In the genomic region with DNA sequence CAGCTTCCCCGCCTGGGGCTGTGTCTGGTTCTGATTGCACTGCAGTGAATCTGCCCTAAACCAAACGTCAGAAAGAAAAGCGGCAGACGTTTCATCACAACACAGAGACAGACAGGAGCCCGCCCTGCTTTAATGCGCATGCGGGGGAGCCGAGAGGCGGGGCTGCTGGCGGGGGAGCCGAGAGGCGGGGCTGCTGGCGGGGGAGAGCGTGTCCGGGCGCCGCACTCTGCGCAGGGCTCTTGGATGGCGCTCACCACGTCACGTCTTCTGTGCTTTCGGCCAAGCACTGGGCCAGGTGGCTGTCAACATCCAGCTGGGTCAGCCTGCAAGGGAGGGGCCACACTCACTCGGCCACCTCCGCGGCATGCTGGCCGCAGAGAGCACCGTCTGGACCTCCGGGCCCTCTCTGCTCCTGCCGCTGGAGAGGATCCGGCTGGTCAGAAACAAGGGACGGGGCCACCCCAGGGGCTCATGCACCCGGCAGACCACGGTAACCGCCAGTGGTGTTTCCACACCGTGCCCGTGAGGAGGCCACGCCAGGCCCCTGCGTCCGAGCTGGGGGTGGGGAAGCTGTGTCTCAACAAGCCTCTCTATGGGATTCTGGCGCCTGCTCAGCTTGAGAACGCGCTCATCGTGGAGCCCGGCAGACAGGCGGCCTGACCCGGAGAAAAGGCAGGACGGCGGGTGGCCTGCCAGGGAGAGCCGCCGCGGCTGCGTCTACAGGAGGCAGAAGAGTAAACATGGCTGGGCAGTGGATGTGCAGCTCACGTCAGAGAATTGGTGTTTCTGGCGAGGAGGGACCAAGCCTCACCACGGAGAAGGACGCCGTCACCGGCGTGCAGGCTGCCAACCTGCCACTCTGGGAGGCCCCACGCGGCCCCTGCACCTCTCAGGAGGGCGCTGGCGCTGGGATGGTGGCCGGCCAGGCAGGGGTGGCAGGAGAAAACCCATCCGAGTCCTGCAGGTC, we compare ENCODE assay signal across 8 cellular contexts. TPM values are rescaled to one million over a fixed set of nuclear protein-coding genes. Genes with fewer than 3 reads are reported as not detected.
DNase-seq lines count a peak whose midpoint lies in the region; ATAC-seq and TF ChIP-seq lines count a peak whose summit lies in the region.

No MANE protein-coding gene starts in this region.

- no peaks in the 10 kb centered on the region for H3K27me3 ChIP-seq in kidney epithelial cell (ENCODE audit: control insufficient read depth, insufficient read depth, low read length)

- peak; percentile 66 for ATAC-seq in HG02852 (IDR thresholded peaks at IDR 0.05; ENCODE audit: unreplicated experiment)
- no peak for ATAC-seq in GM18909 (IDR thresholded peaks at IDR 0.05; ENCODE audit: poor library complexity, unreplicated experiment)

- no peaks in the 10 kb centered on the region for H3K36me3 ChIP-seq in kidney epithelial cell (ENCODE audit: control insufficient read depth, insufficient read depth, low read length)

- peak overlapping the region; percentile 36 for H3K4me3 ChIP-seq in kidney epithelial cell (ENCODE audit: low read depth, low read length)

- no peak for TF ChIP-seq CTCF in kidney epithelial cell (IDR thresholded peaks at IDR 0.05; ENCODE audit: insufficient read depth, low read length, poor library complexity, severe bottlenecking)

- DNase-seq in ELR (ENCODE audit: low read depth) (peak; percentile 93), NCI-H345 (lab: John Stamatoyannopoulos, UW) (peak; percentile 94), cerebellum (ENCODE audit: low spot score) (peak; percentile 96), kidney epithelial cell (ENCODE audit: low read depth) (peak; percentile 79)
- peak; percentile 76 to 82 for DNase-seq in activated CD4-positive, alpha-beta T cell treated with anti-CD3 and anti-CD28 coated beads for 24 hours (ENCODE audit: low read depth in 2 of 2)
- peak; percentile 81 to 87 (median 84) for DNase-seq in stimulated activated CD4-positive, alpha-beta T cell treated with anti-CD3 and anti-CD28 coated beads, Interleukin-12 subunit alpha, Interleukin-12 subunit beta, amount 100 ng/mL, for 48 hours (ENCODE audit: low read depth in 2 of 3, low spot score in 1 of 3)

RNA-seq across cellular contexts. Expression of a gene that starts 4.8 kb away (rescaled TPM):
- total RNA-seq in cerebellum (14.0 TPM), kidney epithelial cell (50.6 and 65.8 TPM in 2 replicates)

RNA-seq across cellular contexts. Expression of a gene that starts 38.4 kb away (rescaled TPM):
- 23.4 TPM for total RNA-seq in cerebellum
- total RNA-seq in kidney epithelial cell: 26.9 and 33.8 TPM in 2 replicates
